ENCODE assay signal across 1 cellular context in the genomic region with DNA sequence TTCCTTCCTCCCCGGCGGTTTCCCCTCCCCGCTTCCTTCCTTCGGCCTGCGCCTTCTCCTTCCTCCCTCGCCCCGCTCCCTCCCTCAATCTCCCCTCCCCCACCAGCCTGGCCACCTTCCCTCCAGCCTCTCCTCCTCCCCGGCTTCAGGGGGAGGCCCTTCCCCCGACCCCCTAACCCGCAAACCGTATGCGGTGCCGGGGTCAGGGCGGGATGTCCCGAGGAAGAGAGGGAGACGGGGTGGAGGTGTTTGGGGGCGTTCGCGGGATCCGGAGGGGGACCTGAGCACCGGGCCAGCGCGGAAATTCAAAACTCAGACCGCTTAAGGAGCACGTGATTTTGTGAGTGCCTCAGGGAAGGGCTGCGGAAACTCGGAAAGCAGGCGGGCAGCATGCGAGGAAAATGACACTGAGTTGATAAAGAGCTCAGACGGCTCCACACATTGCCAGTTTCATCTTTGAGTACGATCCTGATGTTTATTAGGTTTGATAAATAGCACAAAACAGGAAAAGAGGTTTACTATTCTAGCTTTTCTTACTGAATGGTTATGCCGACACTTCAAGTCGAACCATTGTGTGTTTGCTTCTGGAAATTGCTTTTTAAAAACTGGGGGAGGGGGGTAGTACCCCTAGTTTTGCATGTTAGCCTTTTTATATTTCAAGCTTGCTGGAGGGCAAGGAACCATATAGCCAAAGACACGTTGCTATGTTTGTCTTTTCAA.
TF ChIP-seq lines count a peak whose summit lies in the region.

No MANE protein-coding gene starts in this region.

TF ChIP-seq in HEK293, 187 proteins besides CTCF, POLR2A, EP300 and RAD21 (continued from another document and continues in another):
- no peak for TF ChIP-seq ZNF214 (tag by site-specific recombination; IDR thresholded peaks at IDR 0.05; ENCODE audit: borderline replicate concordance)
- peak; percentile 80 for TF ChIP-seq EGR2 (tag by site-specific recombination; IDR thresholded peaks at IDR 0.05; ENCODE audit: low read depth)
- TF ChIP-seq ZNF2 (tag by site-specific recombination; IDR thresholded peaks at IDR 0.05), result peak; percentile 54; the same call in 1 of the 2 replicates
- TF ChIP-seq, protein P1, sequence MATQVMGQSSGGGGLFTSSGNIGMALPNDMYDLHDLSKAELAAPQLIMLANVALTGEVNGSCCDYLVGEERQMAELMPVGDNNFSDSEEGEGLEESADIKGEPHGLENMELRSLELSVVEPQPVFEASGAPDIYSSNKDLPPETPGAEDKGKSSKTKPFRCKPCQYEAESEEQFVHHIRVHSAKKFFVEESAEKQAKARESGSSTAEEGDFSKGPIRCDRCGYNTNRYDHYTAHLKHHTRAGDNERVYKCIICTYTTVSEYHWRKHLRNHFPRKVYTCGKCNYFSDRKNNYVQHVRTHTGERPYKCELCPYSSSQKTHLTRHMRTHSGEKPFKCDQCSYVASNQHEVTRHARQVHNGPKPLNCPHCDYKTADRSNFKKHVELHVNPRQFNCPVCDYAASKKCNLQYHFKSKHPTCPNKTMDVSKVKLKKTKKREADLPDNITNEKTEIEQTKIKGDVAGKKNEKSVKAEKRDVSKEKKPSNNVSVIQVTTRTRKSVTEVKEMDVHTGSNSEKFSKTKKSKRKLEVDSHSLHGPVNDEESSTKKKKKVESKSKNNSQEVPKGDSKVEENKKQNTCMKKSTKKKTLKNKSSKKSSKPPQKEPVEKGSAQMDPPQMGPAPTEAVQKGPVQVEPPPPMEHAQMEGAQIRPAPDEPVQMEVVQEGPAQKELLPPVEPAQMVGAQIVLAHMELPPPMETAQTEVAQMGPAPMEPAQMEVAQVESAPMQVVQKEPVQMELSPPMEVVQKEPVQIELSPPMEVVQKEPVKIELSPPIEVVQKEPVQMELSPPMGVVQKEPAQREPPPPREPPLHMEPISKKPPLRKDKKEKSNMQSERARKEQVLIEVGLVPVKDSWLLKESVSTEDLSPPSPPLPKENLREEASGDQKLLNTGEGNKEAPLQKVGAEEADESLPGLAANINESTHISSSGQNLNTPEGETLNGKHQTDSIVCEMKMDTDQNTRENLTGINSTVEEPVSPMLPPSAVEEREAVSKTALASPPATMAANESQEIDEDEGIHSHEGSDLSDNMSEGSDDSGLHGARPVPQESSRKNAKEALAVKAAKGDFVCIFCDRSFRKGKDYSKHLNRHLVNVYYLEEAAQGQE (tag by site-specific recombination; IDR thresholded peaks at IDR 0.05), result 0 out of 2 replicates have a peak, but pooled peaks have one; percentile 17
- peak; percentile 41; the same call in 1 of the 2 replicates for TF ChIP-seq ZNF843 (tag by site-specific recombination; IDR thresholded peaks at IDR 0.05)
- TF ChIP-seq SETDB1 (IDR thresholded peaks at IDR 0.05; ENCODE audit: insufficient read length, low read length), result no peak
- no peak for TF ChIP-seq ZNF600 (tag by site-specific recombination; IDR thresholded peaks at IDR 0.05)
- TF ChIP-seq ZNF548 (tag by site-specific recombination; IDR thresholded peaks at IDR 0.05), result no peak
- no peak for TF ChIP-seq ZNF529 (tag by site-specific recombination; IDR thresholded peaks at IDR 0.05; ENCODE audit: insufficient replicate concordance)
- TF ChIP-seq ZNF311 (tag by site-specific recombination; IDR thresholded peaks at IDR 0.05; ENCODE audit: borderline replicate concordance), result no peak
- TF ChIP-seq, protein P2, sequence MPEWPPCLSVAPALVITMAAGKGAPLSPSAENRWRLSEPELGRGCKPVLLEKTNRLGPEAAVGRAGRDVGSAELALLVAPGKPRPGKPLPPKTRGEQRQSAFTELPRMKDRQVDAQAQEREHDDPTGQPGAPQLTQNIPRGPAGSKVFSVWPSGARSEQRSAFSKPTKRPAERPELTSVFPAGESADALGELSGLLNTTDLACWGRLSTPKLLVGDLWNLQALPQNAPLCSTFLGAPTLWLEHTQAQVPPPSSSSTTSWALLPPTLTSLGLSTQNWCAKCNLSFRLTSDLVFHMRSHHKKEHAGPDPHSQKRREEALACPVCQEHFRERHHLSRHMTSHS (tag by site-specific recombination; IDR thresholded peaks at IDR 0.05), result no peak
- TF ChIP-seq ZXDB (tag by site-specific recombination; IDR thresholded peaks at IDR 0.05), result peak; percentile 82
- TF ChIP-seq ZNF221 (tag by site-specific recombination; IDR thresholded peaks at IDR 0.05; ENCODE audit: borderline replicate concordance), result no peak
- no peak for TF ChIP-seq ZNF777 (tag by site-specific recombination; IDR thresholded peaks at IDR 0.05; ENCODE audit: borderline replicate concordance)
- peak; percentile 55 for TF ChIP-seq KLF9 (tag by site-specific recombination; IDR thresholded peaks at IDR 0.05; ENCODE audit: low read depth)
- TF ChIP-seq ZNF513 (tag by site-specific recombination; IDR thresholded peaks at IDR 0.05), result peak; percentile 49; the same call in 1 of the 2 replicates
- no peak for TF ChIP-seq ZNF248 (tag by site-specific recombination; IDR thresholded peaks at IDR 0.05)
- TF ChIP-seq, protein P3, sequence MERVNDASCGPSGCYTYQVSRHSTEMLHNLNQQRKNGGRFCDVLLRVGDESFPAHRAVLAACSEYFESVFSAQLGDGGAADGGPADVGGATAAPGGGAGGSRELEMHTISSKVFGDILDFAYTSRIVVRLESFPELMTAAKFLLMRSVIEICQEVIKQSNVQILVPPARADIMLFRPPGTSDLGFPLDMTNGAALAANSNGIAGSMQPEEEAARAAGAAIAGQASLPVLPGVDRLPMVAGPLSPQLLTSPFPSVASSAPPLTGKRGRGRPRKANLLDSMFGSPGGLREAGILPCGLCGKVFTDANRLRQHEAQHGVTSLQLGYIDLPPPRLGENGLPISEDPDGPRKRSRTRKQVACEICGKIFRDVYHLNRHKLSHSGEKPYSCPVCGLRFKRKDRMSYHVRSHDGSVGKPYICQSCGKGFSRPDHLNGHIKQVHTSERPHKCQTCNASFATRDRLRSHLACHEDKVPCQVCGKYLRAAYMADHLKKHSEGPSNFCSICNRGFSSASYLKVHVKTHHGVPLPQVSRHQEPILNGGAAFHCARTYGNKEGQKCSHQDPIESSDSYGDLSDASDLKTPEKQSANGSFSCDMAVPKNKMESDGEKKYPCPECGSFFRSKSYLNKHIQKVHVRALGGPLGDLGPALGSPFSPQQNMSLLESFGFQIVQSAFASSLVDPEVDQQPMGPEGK (tag by site-specific recombination; IDR thresholded peaks at IDR 0.05), result peak; percentile 93
- TF ChIP-seq WT1 (tag by site-specific recombination; IDR thresholded peaks at IDR 0.05), result peak; percentile 71
- TF ChIP-seq ZBTB26 (tag by site-specific recombination; optimal IDR thresholded peaks at IDR 0.05), result peak; percentile 56
- 0 out of 2 replicates have a peak, but pooled peaks have one; percentile 26 for TF ChIP-seq YY1 (tag by site-specific recombination; IDR thresholded peaks at IDR 0.05)
- TF ChIP-seq KLF17 (tag by site-specific recombination; IDR thresholded peaks at IDR 0.05), result peak; percentile 74
- TF ChIP-seq, protein P4, sequence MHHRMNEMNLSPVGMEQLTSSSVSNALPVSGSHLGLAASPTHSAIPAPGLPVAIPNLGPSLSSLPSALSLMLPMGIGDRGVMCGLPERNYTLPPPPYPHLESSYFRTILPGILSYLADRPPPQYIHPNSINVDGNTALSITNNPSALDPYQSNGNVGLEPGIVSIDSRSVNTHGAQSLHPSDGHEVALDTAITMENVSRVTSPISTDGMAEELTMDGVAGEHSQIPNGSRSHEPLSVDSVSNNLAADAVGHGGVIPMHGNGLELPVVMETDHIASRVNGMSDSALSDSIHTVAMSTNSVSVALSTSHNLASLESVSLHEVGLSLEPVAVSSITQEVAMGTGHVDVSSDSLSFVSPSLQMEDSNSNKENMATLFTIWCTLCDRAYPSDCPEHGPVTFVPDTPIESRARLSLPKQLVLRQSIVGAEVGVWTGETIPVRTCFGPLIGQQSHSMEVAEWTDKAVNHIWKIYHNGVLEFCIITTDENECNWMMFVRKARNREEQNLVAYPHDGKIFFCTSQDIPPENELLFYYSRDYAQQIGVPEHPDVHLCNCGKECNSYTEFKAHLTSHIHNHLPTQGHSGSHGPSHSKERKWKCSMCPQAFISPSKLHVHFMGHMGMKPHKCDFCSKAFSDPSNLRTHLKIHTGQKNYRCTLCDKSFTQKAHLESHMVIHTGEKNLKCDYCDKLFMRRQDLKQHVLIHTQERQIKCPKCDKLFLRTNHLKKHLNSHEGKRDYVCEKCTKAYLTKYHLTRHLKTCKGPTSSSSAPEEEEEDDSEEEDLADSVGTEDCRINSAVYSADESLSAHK (tag by site-specific recombination; IDR thresholded peaks at IDR 0.05), result peak; percentile 67
- TF ChIP-seq ZNF48 (tag by site-specific recombination; IDR thresholded peaks at IDR 0.05), result no peak
- 0 out of 2 replicates have a peak, but pooled peaks have one; percentile 51 for TF ChIP-seq ZNF24 (tag by site-specific recombination; IDR thresholded peaks at IDR 0.05)
- TF ChIP-seq ZNF704 (tag by site-specific recombination; IDR thresholded peaks at IDR 0.05), result no peak
- TF ChIP-seq ZBTB8A (tag by site-specific recombination; IDR thresholded peaks at IDR 0.05), result peak; percentile 90
- no peak for TF ChIP-seq ZFP3 (tag by site-specific recombination; IDR thresholded peaks at IDR 0.05; ENCODE audit: low read depth)
- TF ChIP-seq IKZF3 (tag by site-specific recombination; IDR thresholded peaks at IDR 0.05), result peak; percentile 82
- no peak for TF ChIP-seq ZNF23 (tag by site-specific recombination; IDR thresholded peaks at IDR 0.05; ENCODE audit: borderline replicate concordance)
- TF ChIP-seq ZNF629 (tag by site-specific recombination; IDR thresholded peaks at IDR 0.05), result peak; percentile 56; the same call in 1 of the 2 replicates
- no peak for TF ChIP-seq ZNF544 (tag by site-specific recombination; IDR thresholded peaks at IDR 0.05)
- no peak for TF ChIP-seq ZNF549 (tag by site-specific recombination; IDR thresholded peaks at IDR 0.05)
- TF ChIP-seq ZNF473 (tag by site-specific recombination; IDR thresholded peaks at IDR 0.05), result no peak
- TF ChIP-seq ZNF324 (tag by site-specific recombination; IDR thresholded peaks at IDR 0.05), result peak; percentile 67; the same call in 1 of the 2 replicates
- TF ChIP-seq SP3 (tag by site-specific recombination; IDR thresholded peaks at IDR 0.05), result peak; percentile 72
- TF ChIP-seq, protein P5, sequence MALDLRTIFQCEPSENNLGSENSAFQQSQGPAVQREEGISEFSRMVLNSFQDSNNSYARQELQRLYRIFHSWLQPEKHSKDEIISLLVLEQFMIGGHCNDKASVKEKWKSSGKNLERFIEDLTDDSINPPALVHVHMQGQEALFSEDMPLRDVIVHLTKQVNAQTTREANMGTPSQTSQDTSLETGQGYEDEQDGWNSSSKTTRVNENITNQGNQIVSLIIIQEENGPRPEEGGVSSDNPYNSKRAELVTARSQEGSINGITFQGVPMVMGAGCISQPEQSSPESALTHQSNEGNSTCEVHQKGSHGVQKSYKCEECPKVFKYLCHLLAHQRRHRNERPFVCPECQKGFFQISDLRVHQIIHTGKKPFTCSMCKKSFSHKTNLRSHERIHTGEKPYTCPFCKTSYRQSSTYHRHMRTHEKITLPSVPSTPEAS (tag by site-specific recombination; IDR thresholded peaks at IDR 0.05), result no peak
